ENCODE assay signal across 8 cellular contexts in the genomic region with DNA sequence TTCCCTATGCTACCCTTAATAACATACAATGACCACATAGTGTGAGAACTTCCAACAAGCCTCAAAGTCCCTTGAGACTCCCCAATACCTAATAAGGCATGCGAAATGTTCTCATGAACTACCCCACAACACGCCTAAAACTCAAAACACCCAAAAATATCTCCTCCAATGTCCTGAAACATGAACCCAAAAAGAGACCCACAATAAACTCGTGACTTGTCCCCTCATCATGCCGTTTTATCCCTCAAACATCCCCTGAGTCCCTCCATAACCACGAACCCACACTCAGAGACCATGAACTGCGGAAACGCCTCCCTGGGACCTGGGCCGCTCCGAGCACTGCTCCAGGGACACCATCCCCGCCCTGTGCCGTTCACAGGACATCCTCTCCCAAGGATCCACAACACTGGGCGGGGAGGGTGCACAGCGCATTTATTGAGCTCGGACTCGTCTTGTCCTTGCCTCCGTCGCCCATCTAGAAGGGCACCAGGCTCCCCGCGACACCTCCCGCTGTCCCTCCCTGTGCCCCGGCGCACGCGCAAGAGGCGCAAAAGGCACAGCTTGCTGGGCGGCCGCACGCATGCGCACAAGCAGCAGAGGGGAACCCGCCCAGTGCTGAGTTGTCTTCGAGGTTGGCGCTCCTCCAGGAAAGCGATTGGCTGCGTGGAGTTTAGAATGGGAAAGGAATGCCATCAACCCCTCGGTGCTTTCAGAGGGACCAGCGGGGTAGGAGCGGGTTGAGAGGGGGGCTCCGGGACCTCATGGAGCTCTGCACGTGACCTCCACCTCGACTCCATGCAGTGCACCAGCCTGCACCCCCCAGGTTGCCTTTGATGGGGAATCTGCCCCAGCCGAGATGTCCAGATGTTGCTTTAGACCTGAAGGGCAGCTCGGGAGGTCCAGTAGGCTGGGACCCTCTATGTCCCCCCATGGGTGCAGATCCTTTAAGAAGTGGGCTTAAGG.
DNase-seq lines count a peak whose midpoint lies in the region; ATAC-seq and TF ChIP-seq lines count a peak whose summit lies in the region.

No MANE protein-coding gene starts in this region.

- no peak for TF ChIP-seq CTCF in VCaP (conservative IDR thresholded peaks at IDR 0.05)

- ATAC-seq in GM21423 (IDR thresholded peaks at IDR 0.05; ENCODE audit: unreplicated experiment) = peak; percentile 77
- no peak for ATAC-seq in HG03571 (IDR thresholded peaks at IDR 0.05; ENCODE audit: unreplicated experiment)

- peak overlapping the region; percentile 77 for H3K27ac ChIP-seq in VCaP

- DNase-seq in COLO668 (lab: John Stamatoyannopoulos, UW; ENCODE audit: unreplicated experiment) (peak; percentile 90), NCI-H1105 (lab: John Stamatoyannopoulos, UW) (peak; percentile 73), brain pericyte (ENCODE audit: low read depth, low spot score) (peak; percentile 57), iris pigment epithelial cell (ENCODE audit: low read depth) (peak; percentile 86)
- DNase-seq in stimulated activated CD4-positive, alpha-beta T cell treated with anti-CD3 and anti-CD28 coated beads, Interleukin-15, amount 100 ng/mL, for 1 hour (ENCODE audit: low read depth in 1 of 2, low spot score in 1 of 2) = peak; percentile 78 to 81
